Comparison of ENCODE assay signal across 2 cellular contexts in genomic region chr3:194110483-194110882, GRCh38.
TF ChIP-seq lines count a peak whose summit lies in the region.

No MANE protein-coding gene starts in this region.

TF ChIP-seq in HepG2, 621 proteins besides CTCF, POLR2A, EP300 and RAD21:
- TF ChIP-seq GATA4 (IDR thresholded peaks at IDR 0.05; ENCODE audit: borderline replicate concordance, low read depth) (no peak), PCBP2 (optimal IDR thresholded peaks at IDR 0.05; ENCODE audit: low read depth, low read length, poor library complexity, severe bottlenecking) (peak; percentile 34), PCBP1 (IDR thresholded peaks at IDR 0.05; ENCODE audit: borderline replicate concordance, low read depth, low read length) (0 out of 2 replicates have a peak, but pooled peaks have one; percentile 81), HBP1 (CRISPR knock-in tag; IDR thresholded peaks at IDR 0.05; ENCODE audit: low read depth) (no peak), HNRNPK (IDR thresholded peaks at IDR 0.05; ENCODE audit: low read depth, low read length, poor library complexity, severe bottlenecking) (peak; percentile 85)
TF ChIP-seq in HepG2: peak in this region for 3.

TF ChIP-seq in K562, 482 proteins besides CTCF, POLR2A, EP300 and RAD21:
- peak; percentile 20 for TF ChIP-seq PCBP2 (IDR thresholded peaks at IDR 0.05; ENCODE audit: low read depth, low read length, poor library complexity, severe bottlenecking)
- no peak for TF ChIP-seq ZNF512 (tag; IDR thresholded peaks at IDR 0.05)
